Comparison of ENCODE assay signal across 28 cellular contexts in the genomic region with DNA sequence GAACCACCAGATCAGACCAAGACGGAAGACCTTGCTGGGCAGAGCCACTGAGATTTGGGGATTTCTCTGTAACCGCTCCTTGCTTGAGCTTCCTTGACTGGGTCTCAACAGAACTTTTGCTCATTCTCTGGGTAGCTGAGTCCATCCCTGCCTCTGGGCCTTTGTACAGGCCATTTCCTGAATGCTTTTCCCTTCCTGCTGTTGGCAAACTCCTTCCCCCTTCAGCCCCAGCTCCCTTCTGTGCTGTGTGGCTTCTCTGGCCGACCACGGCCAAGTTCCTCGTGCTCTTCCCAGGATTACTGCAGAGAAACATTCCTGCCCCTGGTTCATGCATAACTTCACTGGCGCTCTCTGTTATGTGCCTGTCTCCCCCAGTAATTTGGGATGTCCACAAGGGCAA.
A peak's percentile ranks its signal among the peaks of the same experiment; 100 is the strongest.
DNase-seq lines count a peak whose midpoint lies in the region; ATAC-seq, FAIRE-seq and TF ChIP-seq lines count a peak whose summit lies in the region.
"Had no signal": no experiment of that assay in that cellular context is flagged by ENCODE, and none has a peak within 500 bp of the region (broad histone marks: within the 10 kb centered on the region; RNA-seq: fewer than 3 reads in every experiment).

No MANE protein-coding gene starts in this region.

- TF ChIP-seq RAD21 in H1 (IDR thresholded peaks at IDR 0.05 in 1 of 2, conservative IDR thresholded peaks at IDR 0.05 in 1 of 2; ENCODE audit: low read depth in 2 of 2, low read length in 2 of 2): no peak

- 88% methylated on average over 6 of the region's 6 CpGs; no CpG with 5 or more reads in 1 of the 2 experiments for WGBS in H1 (ENCODE audit: extremely low coverage in 1 of 2, insufficient coverage in 1 of 2, insufficient read length in 1 of 2, insufficient replicate concordance in 2 of 2, low coverage in 1 of 2, low lambda C conversion rate in 2 of 2, missing lambda C conversion rate in 1 of 2), 2 experiments

- FAIRE-seq in H1 (lab: Jason Lieb, UNC): no peak
- FAIRE-seq: A549, GM12878, GM12892, GM18507 had no signal

- H4K8ac ChIP-seq in H1 (ENCODE audit: extremely low read depth, insufficient read depth, low read length): no peak overlapping the region

- H2BK120ac ChIP-seq in H1 (replicated peaks; ENCODE audit: low read depth, low read length): no peak overlapping the region

- DNase-seq in activated effector memory CD4-positive, alpha-beta T cell treated with anti-CD3 and anti-CD28 coated beads, Interleukin-2, amount 50 U/mL, for 16 hours: peak; percentile 48
- DNase-seq in activated effector memory CD4-positive, alpha-beta T cell treated with Interleukin-2 at 50 U/mL for 16 hours: no peak
- DNase-seq in H1 (ENCODE audit: low read depth in 1 of 2, low spot score in 2 of 2): peak in 1 of 2 experiments; percentile 14
- no peak for DNase-seq in nephron progenitor cell
- DNase-seq in amygdala (lab: John Stamatoyannopoulos, UW): no peak
- DNase-seq in gastrocnemius medialis: no peak
- DNase-seq in NCI-H446 treated with DMSO at 0.1 percent for 48 hours (lab: John Stamatoyannopoulos, UW): no peak
- DNase-seq: AML-193; C1 segment of cervical spinal cord; CD4-positive, alpha-beta memory T cell; CD4-positive, CD25-positive, alpha-beta regulatory T cell; CD8-positive, alpha-beta memory T cell; COR-L47; DMS 273 treated with DMSO at 0.1 percent for 48 hours; DMS153; DMS53; DMS79; DND-41; EL; GDM1 had no signal

- H2BK20ac ChIP-seq in H1 (ENCODE audit: low read length): no peak overlapping the region; the same call in 1 of the 2 replicates

- no peaks in the 10 kb centered on the region for H3K9me3 Mint-ChIP-seq in nephron progenitor cell
- H3K9me3 Mint-ChIP-seq: CD4-positive, alpha-beta memory T cell; CD8-positive, alpha-beta memory T cell had no signal

- no peak overlapping the region for H2AK5ac ChIP-seq in H1 (ENCODE audit: low read depth, low read length)

- no peak overlapping the region for H4K91ac ChIP-seq in H1 (replicated peaks; ENCODE audit: insufficient read length, low read length)

- peaks cover 18% of the 10 kb centered on the region for H3K27me3 Mint-ChIP-seq in nephron progenitor cell (ENCODE audit: low read depth, poor library complexity)
- H3K27me3 Mint-ChIP-seq: CD4-positive, CD25-positive, alpha-beta regulatory T cell had no signal

- no peak for TF ChIP-seq CTCF in H1 (IDR thresholded peaks at IDR 0.05; ENCODE audit: control extremely low read depth in 1 of 3, insufficient read depth in 1 of 3, low read depth in 1 of 3, low read length in 3 of 3)
- no peak for TF ChIP-seq CTCF in nephron progenitor cell (IDR thresholded peaks at IDR 0.05)
- TF ChIP-seq CTCF in gastrocnemius medialis (IDR thresholded peaks at IDR 0.05 in 4 of 5, conservative IDR thresholded peaks at IDR 0.05 in 1 of 5): no peak

- no peak overlapping the region for H3K14ac ChIP-seq in H1 (ENCODE audit: insufficient read length)

- POLR2A ChIA-PET in H1 (lab: Charles Lee; ENCODE audit: partially characterized antibody): interaction anchor here (1.5 to 1.8 kb wide), 2 partner anchors 15 to 24 kb away, joined by 3 to 5 read pairs; no protein-coding TSS in a partner anchor

- TF ChIP-seq POLR2A in H1 (IDR thresholded peaks at IDR 0.05; ENCODE audit: control extremely low read depth in 1 of 2, low read depth in 2 of 2, low read length in 2 of 2) (no peak), gastrocnemius medialis (IDR thresholded peaks at IDR 0.05) (no peak)

- CTCF ChIA-PET in H1 (lab: Charles Lee; ENCODE audit: partially characterized antibody): interaction anchor here (1.1 to 4.4 kb wide), 5 partner anchors 14 to 382 kb away, joined by 3 to 23 read pairs (median 5); no protein-coding TSS in a partner anchor

- peak overlapping the region; percentile 11 for H3K27ac Mint-ChIP-seq in nephron progenitor cell
- H3K27ac Mint-ChIP-seq: B cell; CD4-positive, alpha-beta memory T cell had no signal

- no peaks in the 10 kb centered on the region for H3K36me3 Mint-ChIP-seq in nephron progenitor cell (ENCODE audit: low read depth)
- H3K36me3 Mint-ChIP-seq: CD14-positive monocyte; CD4-positive, alpha-beta memory T cell; CD4-positive, CD25-positive, alpha-beta regulatory T cell; CD8-positive, alpha-beta memory T cell had no signal

- H3K79me2 ChIP-seq in H1 (ENCODE audit: control insufficient read depth in 1 of 2, insufficient read depth in 2 of 2, low read length in 2 of 2): no peaks in the 10 kb centered on the region

- in situ Hi-C loops in gastrocnemius medialis (cut with MboI; ENCODE audit: low sequenced_read_pairs in 4 of 4): no loop called here

- no peak overlapping the region for H4K5ac ChIP-seq in H1 (ENCODE audit: insufficient read length, low read depth, low read length)

- 0 out of 2 replicates have a peak overlapping the region, but pooled peaks have one; percentile 12 for H2BK15ac ChIP-seq in H1 (ENCODE audit: low read length)

- H3K9me3 ChIP-seq in BLaER1: peaks cover 4% of the 10 kb centered on the region; the same call in 1 of the 2 replicates
- no peaks in the 10 kb centered on the region for H3K9me3 ChIP-seq in H1 (ENCODE audit: insufficient read depth in 2 of 2, low read depth in 1 of 2, low read length in 1 of 2)
- no peaks in the 10 kb centered on the region for H3K9me3 ChIP-seq in gastrocnemius medialis
- H3K9me3 ChIP-seq: A549 had no signal

- no peak overlapping the region for H2AFZ ChIP-seq in H1 (ENCODE audit: low read length)

- H3K79me1 ChIP-seq in H1 (ENCODE audit: low read depth, low read length): no peaks in the 10 kb centered on the region

- H3K9ac ChIP-seq in BLaER1 (no peak overlapping the region), H1 (replicated peaks in 1 of 4; ENCODE audit: extremely low read depth in 1 of 4, low read depth in 3 of 4, low read length in 3 of 4) (no peak overlapping the region)

- H3K23me2 ChIP-seq in H1 (ENCODE audit: low read depth, low read length): no peaks in the 10 kb centered on the region

- H3K4me1 Mint-ChIP-seq in nephron progenitor cell: peaks cover 21% of the 10 kb centered on the region
- H3K4me1 Mint-ChIP-seq: B cell; CD14-positive monocyte; CD4-positive, alpha-beta memory T cell; CD4-positive, CD25-positive, alpha-beta regulatory T cell; CD8-positive, alpha-beta memory T cell had no signal

- H2BK5ac ChIP-seq in H1 (ENCODE audit: low read depth, low read length): no peak overlapping the region

- H2BK12ac ChIP-seq in H1 (ENCODE audit: low read depth, low read length): no peak overlapping the region

- H3K4me3 ChIP-seq in BLaER1 (no peak overlapping the region), H1 (ENCODE audit: extremely low read depth in 1 of 4, insufficient read depth in 2 of 4, low read depth in 3 of 4, low read length in 4 of 4) (no peak overlapping the region), gastrocnemius medialis (no peak overlapping the region)
- H3K4me3 ChIP-seq: A549, GM12878 had no signal

- no peak overlapping the region for H3K18ac ChIP-seq in H1 (ENCODE audit: extremely low read depth, low read length)

- no peak for ATAC-seq in gastrocnemius medialis
- ATAC-seq: A549, GM12878 had no signal

- H3K4me1 ChIP-seq in BLaER1: peaks cover 57% of the 10 kb centered on the region
- peaks cover 2 to 11% (median 8%) of the 10 kb centered on the region in 4 experiments; a peak in 5 of 7 replicates for H3K4me1 ChIP-seq in H1 (replicated peaks in 1 of 4; ENCODE audit: control insufficient read depth in 3 of 4, insufficient read depth in 4 of 4, low read length in 3 of 4)
- no peaks in the 10 kb centered on the region for H3K4me1 ChIP-seq in gastrocnemius medialis
- H3K4me1 ChIP-seq: A549 had no signal

- H3K4me2 ChIP-seq in BLaER1 (peak overlapping the region; percentile 37; the same call in 1 of the 2 replicates), H1 (ENCODE audit: insufficient read depth in 1 of 2, low read depth in 2 of 2, low read length in 2 of 2) (no peak overlapping the region)
- H3K4me2 ChIP-seq: A549 had no signal

- H3K23ac ChIP-seq in H1 (ENCODE audit: insufficient read length): no peak overlapping the region

- H3K4me3 Mint-ChIP-seq in nephron progenitor cell: no peak overlapping the region
- H3K4me3 Mint-ChIP-seq: B cell; CD14-positive monocyte; CD4-positive, alpha-beta memory T cell; CD4-positive, CD25-positive, alpha-beta regulatory T cell; CD8-positive, alpha-beta memory T cell had no signal

- H4K20me1 ChIP-seq in BLaER1: no peaks in the 10 kb centered on the region
- no peaks in the 10 kb centered on the region for H4K20me1 ChIP-seq in H1 (replicated peaks in 1 of 2; ENCODE audit: control insufficient read depth in 1 of 2, insufficient read depth in 2 of 2, low read length in 2 of 2)

- H3K36me3 ChIP-seq in BLaER1 (no peaks in the 10 kb centered on the region), H1 (ENCODE audit: control insufficient read depth in 2 of 4, insufficient read depth in 4 of 4, low read length in 3 of 4) (no peaks in the 10 kb centered on the region), gastrocnemius medialis (no peaks in the 10 kb centered on the region)

- intact Hi-C loops in gastrocnemius medialis (cut with DNase I; ENCODE audit: low total_unique reads): no loop called here

- H3K27ac ChIP-seq in BLaER1: 0 out of 2 replicates have a peak overlapping the region, but pooled peaks have one; percentile 2
- H3K27ac ChIP-seq in H1 (ENCODE audit: low read depth, low read length): no peak overlapping the region
- H3K27ac ChIP-seq in gastrocnemius medialis: no peak overlapping the region
- H3K27ac ChIP-seq: 22Rv1, A549 had no signal

- H3K27me3 ChIP-seq in BLaER1 (no peaks in the 10 kb centered on the region), H1 (replicated peaks in 1 of 4; ENCODE audit: control insufficient read depth in 3 of 4, extremely low read depth in 1 of 4, insufficient read depth in 3 of 4, low read length in 3 of 4) (no peaks in the 10 kb centered on the region), gastrocnemius medialis (no peaks in the 10 kb centered on the region)

- H3K4ac ChIP-seq in H1 (replicated peaks; ENCODE audit: insufficient read length, low read depth, low read length): no peak overlapping the region

- H3K56ac ChIP-seq in H1 (replicated peaks; ENCODE audit: insufficient read length, low read depth, low read length): no peak overlapping the region

- TF ChIP-seq EP300 in H1 (IDR thresholded peaks at IDR 0.05; ENCODE audit: borderline replicate concordance in 1 of 2, low read depth in 2 of 2, low read length in 2 of 2): no peak

TF ChIP-seq in H1, 55 proteins besides CTCF, POLR2A, EP300 and RAD21 (continues in another document):
- TF ChIP-seq YY1 (IDR thresholded peaks at IDR 0.05; ENCODE audit: low read depth, low read length) (no peak), POLR2AphosphoS5 (IDR thresholded peaks at IDR 0.05; ENCODE audit: low read depth, low read length) (no peak), MAFK (IDR thresholded peaks at IDR 0.05; ENCODE audit: low read depth, low read length) (no peak), BCL11A (IDR thresholded peaks at IDR 0.05; ENCODE audit: low read depth in 2 of 2, low read length in 2 of 2) (no peak), SRF (IDR thresholded peaks at IDR 0.05; ENCODE audit: low read depth, low read length) (no peak), JUND (IDR thresholded peaks at IDR 0.05; ENCODE audit: low read length) (no peak)
